ENCODE assay signal across 16 cellular contexts in genomic region chr3:129622418-129622872, GRCh38. TPM values are rescaled to one million over a fixed set of nuclear protein-coding genes. Genes with fewer than 3 reads are reported as not detected.
DNase-seq lines count a peak whose midpoint lies in the region; ATAC-seq and TF ChIP-seq lines count a peak whose summit lies in the region.
"Had no signal": no experiment of that assay in that cellular context is flagged by ENCODE, and none has a peak within 500 bp of the region (broad histone marks: within the 10 kb centered on the region; RNA-seq: fewer than 3 reads in every experiment).

No MANE protein-coding gene starts in this region.

- WGBS in mesendoderm (ENCODE audit: extremely low coverage, insufficient coverage, low lambda C conversion rate): no CpG with 5 or more reads among the region's 7 CpGs
- whole genome bisulfite sequencing in stomach, 5 donors: 63 to 78% (median 71%) methylated on average over 5 to 7 of the region's 7 CpGs

- H2BK5ac ChIP-seq in mesendoderm (ENCODE audit: low read length): no peak overlapping the region

- no peak for TF ChIP-seq EP300 in stomach (IDR thresholded peaks at IDR 0.05)

- no peaks in the 10 kb centered on the region for H3K79me2 ChIP-seq in mesendoderm (ENCODE audit: control insufficient read depth, insufficient read depth, low read length)

- no peak overlapping the region for H3K9ac ChIP-seq in mesendoderm (ENCODE audit: low read length)

- H3K27ac ChIP-seq in mesendoderm (ENCODE audit: low read depth, low read length) (no peak overlapping the region), stomach (peak overlapping the region; percentile 11 to 99 (median 97))
- H3K27ac ChIP-seq: VCaP had no signal

- no peaks in the 10 kb centered on the region for H3K36me3 ChIP-seq in mesendoderm (ENCODE audit: control insufficient read depth, insufficient read depth, low read length)
- no peaks in the 10 kb centered on the region for H3K36me3 ChIP-seq in stomach
- H3K36me3 ChIP-seq: pancreas had no signal

- H3K4me2 ChIP-seq in mesendoderm (ENCODE audit: low read length): no peak overlapping the region

- H3K4me3 ChIP-seq in mesendoderm (ENCODE audit: low read length): no peak overlapping the region
- H3K4me3 ChIP-seq in stomach: no peak overlapping the region
- H3K4me3 ChIP-seq: pancreas had no signal

- H2BK15ac ChIP-seq in mesendoderm (replicated peaks; ENCODE audit: low read depth): no peak overlapping the region

- H3K27me3 ChIP-seq in mesendoderm (ENCODE audit: insufficient read depth, low read length, poor library complexity) (no peaks in the 10 kb centered on the region), stomach (no peaks in the 10 kb centered on the region)
- H3K27me3 ChIP-seq: pancreas had no signal

- POLR2A ChIA-PET in HEK293T (lab: Yijun Ruan, JAX): no interaction called here

- no peak overlapping the region for H3K18ac ChIP-seq in mesendoderm (ENCODE audit: low read length)

- no peaks in the 10 kb centered on the region for H3K9me3 ChIP-seq in stomach
- H3K9me3 ChIP-seq: pancreas had no signal

- peak overlapping the region; percentile 95 for H3K27ac Mint-ChIP-seq in dendritic cell treated with granulocyte-macrophage colony-stimulating factor and Interleukin-4, amounts not matched to agents 40 ng/mL and 50 ng/mL, for 4 days

- H3K4me3 Mint-ChIP-seq in dendritic cell treated with granulocyte-macrophage colony-stimulating factor and Interleukin-4, amounts not matched to agents 40 ng/mL and 50 ng/mL, for 4 days: no peak overlapping the region

- no peak overlapping the region for H4K5ac ChIP-seq in mesendoderm (ENCODE audit: low read length)

- ATAC-seq in HG02763 (IDR thresholded peaks at IDR 0.05; ENCODE audit: unreplicated experiment): no peak
- ATAC-seq: pancreas had no signal

- TF ChIP-seq POLR2A in stomach (IDR thresholded peaks at IDR 0.05): no peak

- H3K9me3 Mint-ChIP-seq in dendritic cell treated with granulocyte-macrophage colony-stimulating factor and Interleukin-4, amounts not matched to agents 40 ng/mL and 50 ng/mL, for 4 days: no peaks in the 10 kb centered on the region

- intact Hi-C loops in dendritic cell treated with granulocyte-macrophage colony-stimulating factor and Interleukin-4, amounts not matched to agents 40 ng/mL and 50 ng/mL, for 4 days (cut with micrococcal nuclease): no loop called here
- intact Hi-C loops in stomach (cut with DNase I; ENCODE audit: low total_unique reads): no loop called here

- H3K4ac ChIP-seq in mesendoderm (ENCODE audit: low read depth, low read length): no peak overlapping the region

- H3K23ac ChIP-seq in mesendoderm (ENCODE audit: low read length): no peak overlapping the region

- no peaks in the 10 kb centered on the region for H3K79me1 ChIP-seq in mesendoderm (ENCODE audit: low read length)

- H4K8ac ChIP-seq in mesendoderm (ENCODE audit: low read depth, low read length): no peak overlapping the region

- DNase-seq in CD1c-positive myeloid dendritic cell (ENCODE audit: extremely low spot score): peak; percentile 43
- no peak for DNase-seq in mesendoderm
- DNase-seq in stomach: no peak
- DNase-seq in HEK293T (ENCODE audit: extremely low spot score): no peak
- no peak for DNase-seq in T-helper 9 cell
- DNase-seq in medulla oblongata (ENCODE audit: extremely low spot score): no peak
- DNase-seq: activated CD8-positive, alpha-beta memory T cell treated with anti-CD3 and anti-CD28 coated beads for 24 hours; activated gamma-delta T cell; NCI-H2029 treated with DMSO at 0.1 percent for 48 hours; NCI-H524 treated with DMSO at 0.1 percent for 48 hours; stimulated activated CD4-positive, alpha-beta T cell treated with anti-CD3 and anti-CD28 coated beads, Interleukin-15, amount 100 ng/mL, for 24 hours; substantia nigra had no signal

- peaks cover 2% of the 10 kb centered on the region for H3K4me1 ChIP-seq in mesendoderm (ENCODE audit: control insufficient read depth, low read depth, low read length)
- peaks cover 51 to 80% (median 65%) of the 10 kb centered on the region in 4 donors for H3K4me1 ChIP-seq in stomach

- no peak overlapping the region for H2BK120ac ChIP-seq in mesendoderm (ENCODE audit: low read depth, low read length)

- TF ChIP-seq CTCF in stomach (IDR thresholded peaks at IDR 0.05): no peak

- H3K27me3 Mint-ChIP-seq in dendritic cell treated with granulocyte-macrophage colony-stimulating factor and Interleukin-4, amounts not matched to agents 40 ng/mL and 50 ng/mL, for 4 days: no peaks in the 10 kb centered on the region

- peak overlapping the region; percentile 72 for H3K56ac ChIP-seq in mesendoderm (ENCODE audit: low read length)

- peaks cover 5% of the 10 kb centered on the region for H3K36me3 Mint-ChIP-seq in dendritic cell treated with granulocyte-macrophage colony-stimulating factor and Interleukin-4, amounts not matched to agents 40 ng/mL and 50 ng/mL, for 4 days (ENCODE audit: low read depth)

- H3K4me1 Mint-ChIP-seq in dendritic cell treated with granulocyte-macrophage colony-stimulating factor and Interleukin-4, amounts not matched to agents 40 ng/mL and 50 ng/mL, for 4 days (ENCODE audit: low read depth): peaks cover 91% of the 10 kb centered on the region

- H2AK5ac ChIP-seq in mesendoderm (ENCODE audit: low read length): peak overlapping the region; percentile 55

- CTCF ChIA-PET in HEK293T (lab: Yijun Ruan, JAX): interaction anchor here (1.6 kb wide), 1 partner anchor 320 kb away, joined by 3 read pairs; no protein-coding TSS in a partner anchor

TF ChIP-seq in HEK293T, 16 proteins besides CTCF, POLR2A, EP300 and RAD21:
- no peak for TF ChIP-seq FOXM1 (IDR thresholded peaks at IDR 0.05; ENCODE audit: borderline replicate concordance)
- TF ChIP-seq SUZ12 (IDR thresholded peaks at IDR 0.05): no peak
- no peak for TF ChIP-seq LEF1 (IDR thresholded peaks at IDR 0.05; ENCODE audit: borderline replicate concordance)
- no peak for TF ChIP-seq NFRKB (IDR thresholded peaks at IDR 0.05)
- no peak for TF ChIP-seq ZNF384 (IDR thresholded peaks at IDR 0.05)
- no peak for TF ChIP-seq BHLHE40 (IDR thresholded peaks at IDR 0.05; ENCODE audit: borderline replicate concordance)
- no peak for TF ChIP-seq ELF4 (IDR thresholded peaks at IDR 0.05)
- TF ChIP-seq FOXA1 (IDR thresholded peaks at IDR 0.05): no peak
- no peak for TF ChIP-seq SP1 (IDR thresholded peaks at IDR 0.05)
- no peak for TF ChIP-seq HDGF (IDR thresholded peaks at IDR 0.05; ENCODE audit: borderline replicate concordance)
- TF ChIP-seq, protein P1, sequence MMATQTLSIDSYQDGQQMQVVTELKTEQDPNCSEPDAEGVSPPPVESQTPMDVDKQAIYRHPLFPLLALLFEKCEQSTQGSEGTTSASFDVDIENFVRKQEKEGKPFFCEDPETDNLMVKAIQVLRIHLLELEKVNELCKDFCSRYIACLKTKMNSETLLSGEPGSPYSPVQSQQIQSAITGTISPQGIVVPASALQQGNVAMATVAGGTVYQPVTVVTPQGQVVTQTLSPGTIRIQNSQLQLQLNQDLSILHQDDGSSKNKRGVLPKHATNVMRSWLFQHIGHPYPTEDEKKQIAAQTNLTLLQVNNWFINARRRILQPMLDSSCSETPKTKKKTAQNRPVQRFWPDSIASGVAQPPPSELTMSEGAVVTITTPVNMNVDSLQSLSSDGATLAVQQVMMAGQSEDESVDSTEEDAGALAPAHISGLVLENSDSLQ (IDR thresholded peaks at IDR 0.05): no peak
- TF ChIP-seq CTBP1 (IDR thresholded peaks at IDR 0.05; ENCODE audit: borderline replicate concordance): no peak
TF ChIP-seq in HEK293T: peak in this region for 0.

RNA-seq across cellular contexts. Expression of gene PLXND1, which starts 16.0 kb away (rescaled TPM):
- polyA plus RNA-seq in mesendoderm (2013, experiment 1 of 2): 94.2 TPM
- polyA plus RNA-seq in mesendoderm (2013, experiment 2 of 2): 90.0 TPM
- 100 to 1,000 TPM in 2 of 5 donors, 10 to 100 TPM in 3; 53.1 to 251 (median 65.2) TPM for total RNA-seq in stomach
- 10 to 100 TPM; 22.6 to 44.7 (median 32.0) TPM for polyA plus RNA-seq in stomach
